ENCODE assay signal across 8 cellular contexts in the genomic region with DNA sequence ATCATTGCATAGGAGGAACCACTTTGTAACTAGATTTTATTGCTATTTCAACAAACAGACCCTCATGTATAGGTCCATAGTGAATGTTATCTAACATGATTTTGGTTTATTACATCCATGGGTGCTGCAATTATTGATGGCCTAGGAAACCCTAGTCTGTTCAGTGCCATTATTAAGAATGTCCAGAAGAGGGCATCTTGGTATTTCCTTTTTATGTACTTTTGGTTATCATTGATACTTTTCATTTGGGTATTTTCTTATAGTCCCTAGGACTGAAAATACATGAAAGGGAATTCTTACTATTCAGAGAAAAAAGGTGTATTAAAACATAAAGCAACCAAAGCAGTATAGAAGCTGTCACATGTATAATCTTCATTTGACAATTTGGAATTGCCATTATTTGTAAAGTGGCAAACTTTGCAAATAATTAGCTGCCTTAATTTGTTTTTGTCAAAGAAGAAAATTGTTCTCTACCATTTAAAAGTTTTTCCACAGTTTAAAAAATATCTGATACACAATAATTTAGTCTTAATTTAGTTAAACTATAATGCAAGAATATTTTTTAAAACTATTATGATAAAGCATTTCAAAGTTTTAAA. TPM values are rescaled to one million over a fixed set of nuclear protein-coding genes. Genes with fewer than 3 reads are reported as not detected.
DNase-seq lines count a peak whose midpoint lies in the region; ATAC-seq and TF ChIP-seq lines count a peak whose summit lies in the region.

No MANE protein-coding gene starts in this region.

- ATAC-seq in left colon (peak; percentile 46), HG03108 (IDR thresholded peaks at IDR 0.05; ENCODE audit: unreplicated experiment) (no peak), GM19324 (IDR thresholded peaks at IDR 0.05; ENCODE audit: low FRiP score, unreplicated experiment) (no peak)

- H3K27me3 Mint-ChIP-seq in activated naive CD8-positive, alpha-beta T cell treated with anti-CD3 and anti-CD28 coated beads for 36 hours: no peaks in the 10 kb centered on the region

- H3K4me1 Mint-ChIP-seq in activated naive CD8-positive, alpha-beta T cell treated with anti-CD3 and anti-CD28 coated beads for 36 hours: no peaks in the 10 kb centered on the region

- H3K27ac Mint-ChIP-seq in activated naive CD8-positive, alpha-beta T cell treated with anti-CD3 and anti-CD28 coated beads for 36 hours: no peak overlapping the region

- no peak for TF ChIP-seq POLR2A in NB4 (IDR thresholded peaks at IDR 0.05; ENCODE audit: extremely low read depth, insufficient read length)

- DNase-seq in NCI-H82 (lab: John Stamatoyannopoulos, UW) (peak; percentile 47), NCI-H82 treated with DMSO at 0.1 percent for 48 hours (lab: John Stamatoyannopoulos, UW; ENCODE audit: unreplicated experiment) (no peak), NB4 (ENCODE audit: low read depth) (peak; percentile 64), astrocyte of the hippocampus (ENCODE audit: low read depth, low spot score) (peak; percentile 52), left colon (no peak)
- no peak for DNase-seq in activated naive CD8-positive, alpha-beta T cell treated with anti-CD3 and anti-CD28 coated beads for 36 hours

- intact Hi-C loops in left colon (cut with DNase I, micrococcal nuclease): no loop called here

- TF ChIP-seq CTCF in NB4 (IDR thresholded peaks at IDR 0.05; ENCODE audit: low read depth, low read length): peak; percentile 39

- no peak overlapping the region for H3K4me3 Mint-ChIP-seq in activated naive CD8-positive, alpha-beta T cell treated with anti-CD3 and anti-CD28 coated beads for 36 hours

- no peak overlapping the region for H3K4me3 ChIP-seq in NB4 (ENCODE audit: low read depth, low read length)

- no peaks in the 10 kb centered on the region for H3K9me3 Mint-ChIP-seq in activated naive CD8-positive, alpha-beta T cell treated with anti-CD3 and anti-CD28 coated beads for 36 hours

- peaks cover 11% of the 10 kb centered on the region for H3K36me3 Mint-ChIP-seq in activated naive CD8-positive, alpha-beta T cell treated with anti-CD3 and anti-CD28 coated beads for 36 hours

RNA-seq across cellular contexts. Expression of a gene that starts 48.7 kb away (rescaled TPM):
- 10 to 100 TPM; 28.0 to 33.4 TPM for total RNA-seq in left colon
- 10 to 100 TPM; 70.1 to 74.0 TPM for total RNA-seq in activated naive CD8-positive, alpha-beta T cell treated with anti-CD3 and anti-CD28 coated beads for 36 hours

Comparison
In these comparisons a context has a peak if more than half of its experiments do, and no peak if none do; other contexts are left out.
1. DNase-seq: peak in NCI-H82 (single experiment), NB4 (single experiment) and astrocyte of the hippocampus (single experiment); none in NCI-H82 treated with DMSO at 0.1 percent for 48 hours (single experiment), left colon (0 of 2) and activated naive CD8-positive, alpha-beta T cell treated with anti-CD3 and anti-CD28 coated beads for 36 hours (single experiment).